ENCODE assay signal across 1 cellular context in genomic region chr6:12342664-12343063, GRCh38.
TF ChIP-seq lines count a peak whose summit lies in the region.

No MANE protein-coding gene starts in this region.

TF ChIP-seq in A549, 52 proteins besides CTCF, POLR2A, EP300 and RAD21:
- TF ChIP-seq NFE2L2 (conservative IDR thresholded peaks at IDR 0.05; ENCODE audit: low read length) (no peak), ZNF302 (CRISPR knock-in tag; IDR thresholded peaks at IDR 0.05) (no peak), HEYL (CRISPR knock-in tag; IDR thresholded peaks at IDR 0.05) (no peak), NPAS2 (CRISPR knock-in tag; IDR thresholded peaks at IDR 0.05; ENCODE audit: borderline replicate concordance) (no peak), RFX5 (IDR thresholded peaks at IDR 0.05) (no peak), SREBF2 (IDR thresholded peaks at IDR 0.05) (no peak), ZC3H11A (IDR thresholded peaks at IDR 0.05) (no peak), EHMT2 (IDR thresholded peaks at IDR 0.05; ENCODE audit: low read depth) (no peak), ATOH8 (CRISPR knock-in tag; IDR thresholded peaks at IDR 0.05; ENCODE audit: low read depth) (no peak), CBX8 (IDR thresholded peaks at IDR 0.05) (no peak), JUNB (IDR thresholded peaks at IDR 0.05) (0 out of 2 replicates have a peak, but pooled peaks have one; percentile 22), CHD2 (IDR thresholded peaks at IDR 0.05; ENCODE audit: low read length, partially characterized antibody) (no peak), HDAC2 (IDR thresholded peaks at IDR 0.05) (no peak), E2F6 (IDR thresholded peaks at IDR 0.05; ENCODE audit: borderline replicate concordance, low read depth) (no peak), JUN (IDR thresholded peaks at IDR 0.05) (no peak), FOSB (CRISPR knock-in tag; IDR thresholded peaks at IDR 0.05) (no peak), HES2 (IDR thresholded peaks at IDR 0.05) (no peak), REST (IDR thresholded peaks at IDR 0.05) (no peak), GATA3 (IDR thresholded peaks at IDR 0.05; ENCODE audit: borderline replicate concordance) (peak; percentile 69), SMC3 (IDR thresholded peaks at IDR 0.05) (peak; percentile 10; the same call in 1 of the 3 replicates), CEBPB (IDR thresholded peaks at IDR 0.05) (peak; percentile 48 to 92; a peak in 2 of 4 replicates), HOXA7 (CRISPR knock-in tag; IDR thresholded peaks at IDR 0.05) (peak; percentile 86), ELK1 (IDR thresholded peaks at IDR 0.05; ENCODE audit: low read depth, low read length) (no peak), ESRRA (IDR thresholded peaks at IDR 0.05; ENCODE audit: borderline replicate concordance, low read length) (no peak), MAX (IDR thresholded peaks at IDR 0.05) (no peak), PHF8 (IDR thresholded peaks at IDR 0.05; ENCODE audit: borderline replicate concordance, low read depth) (no peak), HOXB13 (CRISPR knock-in tag; IDR thresholded peaks at IDR 0.05; ENCODE audit: low read depth) (no peak; the same call in 1 of the 2 replicates), USF2 (IDR thresholded peaks at IDR 0.05) (no peak), KDM1A (IDR thresholded peaks at IDR 0.05; ENCODE audit: low read depth) (no peak), HOXB5 (CRISPR knock-in tag; IDR thresholded peaks at IDR 0.05) (peak; percentile 17; the same call in 1 of the 2 replicates), POLR2AphosphoS2 (conservative IDR thresholded peaks at IDR 0.05; ENCODE audit: low read length) (no peak), BCL3 (IDR thresholded peaks at IDR 0.05) (no peak), EHF (CRISPR knock-in tag; IDR thresholded peaks at IDR 0.05) (no peak; the same call in 1 of the 2 replicates)
